17 cellular contexts compared by ENCODE assay signal in genomic region chr9:82553654-82554366, GRCh38.
DNase-seq lines count a peak whose midpoint lies in the region; ATAC-seq and TF ChIP-seq lines count a peak whose summit lies in the region.
"Had no signal": no experiment of that assay in that cellular context is flagged by ENCODE, and none has a peak within 500 bp of the region (broad histone marks: within the 10 kb centered on the region; RNA-seq: fewer than 3 reads in every experiment).

No MANE protein-coding gene starts in this region.

- H3K36me3 Mint-ChIP-seq in activated T-cell treated with anti-CD3 and anti-CD28 coated beads, Interleukin-2, amount 50 U/mL, for 72 hours (ENCODE audit: insufficient read depth in 2 of 2) = no peaks in the 10 kb centered on the region
- H3K36me3 Mint-ChIP-seq: naive thymus-derived CD8-positive, alpha-beta T cell had no signal

- BruUV-seq in PC-3 (replicated peaks; lab: Mats Ljungman, UMichigan) = no TSS peak

- H3K27me3 Mint-ChIP-seq in activated T-cell treated with anti-CD3 and anti-CD28 coated beads, Interleukin-2, amount 50 U/mL, for 72 hours (ENCODE audit: low read depth) = no peaks in the 10 kb centered on the region
- H3K27me3 Mint-ChIP-seq: activated CD4-positive, alpha-beta memory T cell treated with anti-CD3 and anti-CD28 coated beads, Interleukin-2, amount 10 ng/mL, durations not matched to agents 7 days and 5 days; central memory CD8-positive, alpha-beta T cell; effector memory CD8-positive, alpha-beta T cell; naive thymus-derived CD8-positive, alpha-beta T cell had no signal

- H3K4me1 ChIP-seq in PC-3 (ENCODE audit: insufficient read depth, low read length) (peaks cover 8% of the 10 kb centered on the region), foreskin keratinocyte (no peaks in the 10 kb centered on the region)

- intact Hi-C loops in PC-3 (cut with micrococcal nuclease) = no loop called here

- H3K4me3 ChIP-seq in PC-3 (ENCODE audit: low read length) = no peak overlapping the region

- H3K4me2 ChIP-seq in PC-3 (ENCODE audit: low read length) = no peak overlapping the region; the same call in 1 of the 2 replicates

- H3K27ac ChIP-seq in PC-3 (ENCODE audit: low read length) = no peak overlapping the region
- H3K27ac ChIP-seq in foreskin keratinocyte = no peak overlapping the region

- H3K4me3 Mint-ChIP-seq in activated T-cell treated with anti-CD3 and anti-CD28 coated beads, Interleukin-2, amount 50 U/mL, for 72 hours = no peak overlapping the region
- H3K4me3 Mint-ChIP-seq: activated CD4-positive, alpha-beta memory T cell treated with anti-CD3 and anti-CD28 coated beads, Interleukin-2, amount 10 ng/mL, durations not matched to agents 7 days and 5 days; central memory CD8-positive, alpha-beta T cell; effector memory CD8-positive, alpha-beta T cell; naive thymus-derived CD8-positive, alpha-beta T cell had no signal

- H3K9me3 Mint-ChIP-seq in activated T-cell treated with anti-CD3 and anti-CD28 coated beads, Interleukin-2, amount 50 U/mL, for 72 hours = no peaks in the 10 kb centered on the region

- no peaks in the 10 kb centered on the region for H3K79me2 ChIP-seq in PC-3 (ENCODE audit: low read length)

- H4K20me1 ChIP-seq in PC-3 (ENCODE audit: low read length) = no peaks in the 10 kb centered on the region

- no peak overlapping the region for H3K27ac Mint-ChIP-seq in activated T-cell treated with anti-CD3 and anti-CD28 coated beads, Interleukin-2, amount 50 U/mL, for 72 hours
- H3K27ac Mint-ChIP-seq: activated CD4-positive, alpha-beta memory T cell treated with anti-CD3 and anti-CD28 coated beads, Interleukin-2, amount 10 ng/mL, durations not matched to agents 7 days and 5 days; effector memory CD8-positive, alpha-beta T cell; naive thymus-derived CD8-positive, alpha-beta T cell had no signal

- no peak overlapping the region for H3K9ac ChIP-seq in PC-3 (ENCODE audit: low read length)

- CTCF ChIA-PET in PC-3 (lab: Charles Lee) = no interaction called here

- TF ChIP-seq CTCF in PC-3 (conservative IDR thresholded peaks at IDR 0.05; ENCODE audit: low read depth, low read length) (no peak), foreskin keratinocyte (conservative IDR thresholded peaks at IDR 0.05) (no peak)

- no peaks in the 10 kb centered on the region for H3F3A ChIP-seq in PC-3 (ENCODE audit: low read length, unreplicated experiment)

- peak; percentile 44 for DNase-seq in CD1c-positive myeloid dendritic cell (ENCODE audit: extremely low spot score)
- DNase-seq in HPDE6-E6E7 (ENCODE audit: extremely low spot score) = peak; percentile 54
- peak; percentile 64 for DNase-seq in PC-3
- DNase-seq in foreskin keratinocyte = peak; percentile 58 to 67
- no peak for DNase-seq in stimulated activated CD4-positive, alpha-beta T cell treated with anti-CD3 and anti-CD28 coated beads, Interleukin-1b, Interleukin-23, amount 100 ng/mL, for 48 hours
- DNase-seq in activated T-cell treated with anti-CD3 and anti-CD28 coated beads, Interleukin-2, amount 50 U/mL, for 72 hours = no peak
- no peak for DNase-seq in stimulated activated CD4-positive, alpha-beta T cell treated with anti-CD3 and anti-CD28 coated beads, Interleukin-4, amount 100 ng/mL, for 4 hours
- DNase-seq: activated CD4-positive, alpha-beta memory T cell treated with anti-CD3 and anti-CD28 coated beads, Interleukin-2, amount 10 ng/mL, durations not matched to agents 7 days and 5 days; effector memory CD8-positive, alpha-beta T cell; left ventricle myocardium superior; naive thymus-derived CD8-positive, alpha-beta T cell; NCI-H2029 treated with DMSO at 0.1 percent for 48 hours; NCI-H82; SHP77 treated with DMSO at 0.1 percent for 48 hours; stimulated activated naive CD8-positive, alpha-beta T cell treated with anti-CD3 and anti-CD28 coated beads, Interleukin-15, Interleukin-2, amounts not matched to agents 100 U/mL and 50 U/mL, for 24 hours had no signal

- H3K4me1 Mint-ChIP-seq in activated T-cell treated with anti-CD3 and anti-CD28 coated beads, Interleukin-2, amount 50 U/mL, for 72 hours (ENCODE audit: low read depth) = no peaks in the 10 kb centered on the region
- H3K4me1 Mint-ChIP-seq: activated CD4-positive, alpha-beta memory T cell treated with anti-CD3 and anti-CD28 coated beads, Interleukin-2, amount 10 ng/mL, durations not matched to agents 7 days and 5 days; central memory CD8-positive, alpha-beta T cell; naive thymus-derived CD8-positive, alpha-beta T cell had no signal

- no peaks in the 10 kb centered on the region for H3K27me3 ChIP-seq in PC-3 (ENCODE audit: low read length)
- no peaks in the 10 kb centered on the region for H3K27me3 ChIP-seq in foreskin keratinocyte

- H2AFZ ChIP-seq in PC-3 (ENCODE audit: low read length) = no peak overlapping the region

- POLR2A ChIA-PET in PC-3 (lab: Charles Lee; ENCODE audit: unreplicated experiment) = no interaction called here

- no peaks in the 10 kb centered on the region for H3K36me3 ChIP-seq in PC-3 (ENCODE audit: low read depth, low read length)

- H3K9me2 ChIP-seq in PC-3 (replicated peaks; ENCODE audit: low read length) = no peaks in the 10 kb centered on the region

- no peak for ATAC-seq in PC-3
- ATAC-seq in foreskin keratinocyte = peak; percentile 98
- ATAC-seq in activated T-cell treated with anti-CD3 and anti-CD28 coated beads, Interleukin-2, amount 50 U/mL, for 72 hours (replicated peaks in 1 of 2) = no peak
- ATAC-seq in HG03571 (IDR thresholded peaks at IDR 0.05; ENCODE audit: unreplicated experiment) = no peak
- ATAC-seq: effector memory CD8-positive, alpha-beta T cell; left ventricle myocardium superior; naive thymus-derived CD8-positive, alpha-beta T cell; stimulated activated naive CD8-positive, alpha-beta T cell treated with anti-CD3 and anti-CD28 coated beads, Interleukin-15, Interleukin-2, amounts not matched to agents 100 U/mL and 50 U/mL, for 24 hours had no signal

- H3K9me3 ChIP-seq in PC-3 (ENCODE audit: low read length) = no peaks in the 10 kb centered on the region

Comparison
In these comparisons a context has a peak if more than half of its experiments do, and no peak if none do; other contexts are left out.
1. DNase-seq: peak in CD1c-positive myeloid dendritic cell (single experiment), HPDE6-E6E7 (single experiment), PC-3 (single experiment) and foreskin keratinocyte (2 of 2); none in stimulated activated CD4-positive, alpha-beta T cell treated with anti-CD3 and anti-CD28 coated beads, Interleukin-1b, Interleukin-23, amount 100 ng/mL, for 48 hours (single experiment), activated T-cell treated with anti-CD3 and anti-CD28 coated beads, Interleukin-2, amount 50 U/mL, for 72 hours (0 of 2) and stimulated activated CD4-positive, alpha-beta T cell treated with anti-CD3 and anti-CD28 coated beads, Interleukin-4, amount 100 ng/mL, for 4 hours (0 of 2).